ENCODE assay signal across 12 cellular contexts in genomic region chr1:92709738-92710137, GRCh38.
DNase-seq lines count a peak whose midpoint lies in the region; ATAC-seq, FAIRE-seq and TF ChIP-seq lines count a peak whose summit lies in the region.
"Had no signal": no experiment of that assay in that cellular context is flagged by ENCODE, and none has a peak within 500 bp of the region (broad histone marks: within the 10 kb centered on the region; RNA-seq: fewer than 3 reads in every experiment).

No MANE protein-coding gene starts in this region.

- CTCF ChIA-PET in K562 (lab: Yijun Ruan, JAX; ENCODE audit: low intra/inter-chr PET ratio): no interaction called here

- no TSS peak for BruUV-seq in K562 (replicated peaks; lab: Mats Ljungman, UMichigan)

- no peaks in the 10 kb centered on the region for H4K20me1 ChIP-seq in K562 (replicated peaks; ENCODE audit: control insufficient read depth, insufficient read depth, low read length)

- peak overlapping the region; percentile 1; the same call in 1 of the 3 replicates for H3K27ac ChIP-seq in K562 (ENCODE audit: extremely low read depth, low read depth, low read length)
- H3K27ac ChIP-seq: coronary artery, ovary had no signal

- WGBS in K562 (ENCODE audit: insufficient coverage, low coverage, missing lambda C conversion rate): 55% methylated on average over 3 of the region's 4 CpGs

- no peaks in the 10 kb centered on the region for H3K36me3 ChIP-seq in K562 (ENCODE audit: control insufficient read depth, insufficient read depth, low read length)
- H3K36me3 ChIP-seq: ovary had no signal

- no peak overlapping the region for H2AFZ ChIP-seq in K562 (ENCODE audit: low read depth, low read length)

- TF ChIP-seq POLR2A in K562 (conservative IDR thresholded peaks at IDR 0.05): no peak

- no peak overlapping the region for H3K9ac ChIP-seq in K562 (ENCODE audit: insufficient read depth in 1 of 2, low read depth in 2 of 2, low read length in 2 of 2)

- H3K4me1 ChIP-seq in K562 (replicated peaks in 1 of 2; ENCODE audit: control insufficient read depth in 2 of 2, insufficient read depth in 2 of 2, low read length in 2 of 2): peaks cover 6 to 39% of the 10 kb centered on the region in 2 experiments; a peak in 3 of 5 replicates

- H3K4me3 ChIP-seq in AG10803 (ENCODE audit: low read length): no peak overlapping the region
- no peak overlapping the region for H3K4me3 ChIP-seq in K562
- H3K4me3 ChIP-seq: coronary artery, ovary had no signal

- no peak for FAIRE-seq in K562 (lab: Jason Lieb, UNC)

- peaks cover 27% of the 10 kb centered on the region for H3K79me2 ChIP-seq in K562 (ENCODE audit: control insufficient read depth, insufficient read depth, low read length)

- peak; percentile 59 for ATAC-seq in K562
- no peak for ATAC-seq in GM19463 (IDR thresholded peaks at IDR 0.05; ENCODE audit: unreplicated experiment)
- no peak for ATAC-seq in GM21390 (IDR thresholded peaks at IDR 0.05; ENCODE audit: unreplicated experiment)
- no peak for ATAC-seq in HG03159 (IDR thresholded peaks at IDR 0.05; ENCODE audit: unreplicated experiment)

- H3K4me2 ChIP-seq in K562 (ENCODE audit: insufficient read depth, low read length): no peak overlapping the region

- POLR2A ChIA-PET in K562 (lab: Yijun Ruan, JAX): no interaction called here

- intact Hi-C loops in K562 (cut with micrococcal nuclease): no loop called here

- H3K9me3 ChIP-seq in K562 (replicated peaks; ENCODE audit: control insufficient read depth, insufficient read depth, low read depth, low read length): no peaks in the 10 kb centered on the region
- H3K9me3 ChIP-seq: ovary had no signal

- peak; percentile 56 for DNase-seq in AG10803 (ENCODE audit: low read depth)
- DNase-seq in HPDE6-E6E7 (ENCODE audit: extremely low spot score): peak; percentile 29
- peak in 2 of 4 experiments; percentile 14 to 48 for DNase-seq in K562 (ENCODE audit: extremely low read depth in 1 of 4, low spot score in 3 of 4)
- peak; percentile 24 for DNase-seq in kidney glomerular epithelial cell (lab: John Stamatoyannopoulos, UW)
- DNase-seq in nucleus accumbens (lab: John Stamatoyannopoulos, UW): no peak
- DNase-seq: activated T-cell treated with anti-CD3 and anti-CD28 coated beads, Interleukin-2, amount 50 U/mL, for 24 hours; NCI-H446 had no signal

- in situ Hi-C loops in K562 (cut with MboI): no loop called here

- no peak for TF ChIP-seq EP300 in K562 (IDR thresholded peaks at IDR 0.05; ENCODE audit: low read length)

- no peaks in the 10 kb centered on the region for H3K27me3 ChIP-seq in K562 (ENCODE audit: control insufficient read depth in 2 of 2, insufficient read depth in 2 of 2, low read length in 2 of 2)
- H3K27me3 ChIP-seq: ovary had no signal

- no peaks in the 10 kb centered on the region for H3K9me1 ChIP-seq in K562 (ENCODE audit: control insufficient read depth, insufficient read depth, low read length)

- TF ChIP-seq RAD21 in K562 (CRISPR knock-in tag; conservative IDR thresholded peaks at IDR 0.05 in 1 of 2, IDR thresholded peaks at IDR 0.05 in 1 of 2): no peak

- TF ChIP-seq CTCF in AG10803 (conservative IDR thresholded peaks at IDR 0.05; ENCODE audit: low read length) (no peak), K562 (IDR thresholded peaks at IDR 0.05 in 2 of 3, conservative IDR thresholded peaks at IDR 0.05 in 1 of 3; ENCODE audit: insufficient read depth in 2 of 3, low read depth in 1 of 3, low read length in 3 of 3) (no peak)

TF ChIP-seq in K562, 482 proteins besides CTCF, POLR2A, EP300 and RAD21:
- TF ChIP-seq GTF3C2 (IDR thresholded peaks at IDR 0.05; ENCODE audit: borderline replicate concordance, extremely low read depth, insufficient read length) (no peak), NCOR1 (IDR thresholded peaks at IDR 0.05) (peak; percentile 14; the same call in 1 of the 2 replicates), ZNF384 (IDR thresholded peaks at IDR 0.05; ENCODE audit: low read depth, low read length) (peak; percentile 48; the same call in 1 of the 2 replicates), ZKSCAN3 (CRISPR knock-in tag; IDR thresholded peaks at IDR 0.05) (no peak), CHD2 (IDR thresholded peaks at IDR 0.05; ENCODE audit: low read depth, low read length) (0 out of 2 replicates have a peak, but pooled peaks have one; percentile 28)
- TF ChIP-seq, protein P1, sequence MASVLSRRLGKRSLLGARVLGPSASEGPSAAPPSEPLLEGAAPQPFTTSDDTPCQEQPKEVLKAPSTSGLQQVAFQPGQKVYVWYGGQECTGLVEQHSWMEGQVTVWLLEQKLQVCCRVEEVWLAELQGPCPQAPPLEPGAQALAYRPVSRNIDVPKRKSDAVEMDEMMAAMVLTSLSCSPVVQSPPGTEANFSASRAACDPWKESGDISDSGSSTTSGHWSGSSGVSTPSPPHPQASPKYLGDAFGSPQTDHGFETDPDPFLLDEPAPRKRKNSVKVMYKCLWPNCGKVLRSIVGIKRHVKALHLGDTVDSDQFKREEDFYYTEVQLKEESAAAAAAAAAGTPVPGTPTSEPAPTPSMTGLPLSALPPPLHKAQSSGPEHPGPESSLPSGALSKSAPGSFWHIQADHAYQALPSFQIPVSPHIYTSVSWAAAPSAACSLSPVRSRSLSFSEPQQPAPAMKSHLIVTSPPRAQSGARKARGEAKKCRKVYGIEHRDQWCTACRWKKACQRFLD (CRISPR knock-in tag; IDR thresholded peaks at IDR 0.05): 0 out of 2 replicates have a peak, but pooled peaks have one; percentile 29
- TF ChIP-seq, protein P2, sequence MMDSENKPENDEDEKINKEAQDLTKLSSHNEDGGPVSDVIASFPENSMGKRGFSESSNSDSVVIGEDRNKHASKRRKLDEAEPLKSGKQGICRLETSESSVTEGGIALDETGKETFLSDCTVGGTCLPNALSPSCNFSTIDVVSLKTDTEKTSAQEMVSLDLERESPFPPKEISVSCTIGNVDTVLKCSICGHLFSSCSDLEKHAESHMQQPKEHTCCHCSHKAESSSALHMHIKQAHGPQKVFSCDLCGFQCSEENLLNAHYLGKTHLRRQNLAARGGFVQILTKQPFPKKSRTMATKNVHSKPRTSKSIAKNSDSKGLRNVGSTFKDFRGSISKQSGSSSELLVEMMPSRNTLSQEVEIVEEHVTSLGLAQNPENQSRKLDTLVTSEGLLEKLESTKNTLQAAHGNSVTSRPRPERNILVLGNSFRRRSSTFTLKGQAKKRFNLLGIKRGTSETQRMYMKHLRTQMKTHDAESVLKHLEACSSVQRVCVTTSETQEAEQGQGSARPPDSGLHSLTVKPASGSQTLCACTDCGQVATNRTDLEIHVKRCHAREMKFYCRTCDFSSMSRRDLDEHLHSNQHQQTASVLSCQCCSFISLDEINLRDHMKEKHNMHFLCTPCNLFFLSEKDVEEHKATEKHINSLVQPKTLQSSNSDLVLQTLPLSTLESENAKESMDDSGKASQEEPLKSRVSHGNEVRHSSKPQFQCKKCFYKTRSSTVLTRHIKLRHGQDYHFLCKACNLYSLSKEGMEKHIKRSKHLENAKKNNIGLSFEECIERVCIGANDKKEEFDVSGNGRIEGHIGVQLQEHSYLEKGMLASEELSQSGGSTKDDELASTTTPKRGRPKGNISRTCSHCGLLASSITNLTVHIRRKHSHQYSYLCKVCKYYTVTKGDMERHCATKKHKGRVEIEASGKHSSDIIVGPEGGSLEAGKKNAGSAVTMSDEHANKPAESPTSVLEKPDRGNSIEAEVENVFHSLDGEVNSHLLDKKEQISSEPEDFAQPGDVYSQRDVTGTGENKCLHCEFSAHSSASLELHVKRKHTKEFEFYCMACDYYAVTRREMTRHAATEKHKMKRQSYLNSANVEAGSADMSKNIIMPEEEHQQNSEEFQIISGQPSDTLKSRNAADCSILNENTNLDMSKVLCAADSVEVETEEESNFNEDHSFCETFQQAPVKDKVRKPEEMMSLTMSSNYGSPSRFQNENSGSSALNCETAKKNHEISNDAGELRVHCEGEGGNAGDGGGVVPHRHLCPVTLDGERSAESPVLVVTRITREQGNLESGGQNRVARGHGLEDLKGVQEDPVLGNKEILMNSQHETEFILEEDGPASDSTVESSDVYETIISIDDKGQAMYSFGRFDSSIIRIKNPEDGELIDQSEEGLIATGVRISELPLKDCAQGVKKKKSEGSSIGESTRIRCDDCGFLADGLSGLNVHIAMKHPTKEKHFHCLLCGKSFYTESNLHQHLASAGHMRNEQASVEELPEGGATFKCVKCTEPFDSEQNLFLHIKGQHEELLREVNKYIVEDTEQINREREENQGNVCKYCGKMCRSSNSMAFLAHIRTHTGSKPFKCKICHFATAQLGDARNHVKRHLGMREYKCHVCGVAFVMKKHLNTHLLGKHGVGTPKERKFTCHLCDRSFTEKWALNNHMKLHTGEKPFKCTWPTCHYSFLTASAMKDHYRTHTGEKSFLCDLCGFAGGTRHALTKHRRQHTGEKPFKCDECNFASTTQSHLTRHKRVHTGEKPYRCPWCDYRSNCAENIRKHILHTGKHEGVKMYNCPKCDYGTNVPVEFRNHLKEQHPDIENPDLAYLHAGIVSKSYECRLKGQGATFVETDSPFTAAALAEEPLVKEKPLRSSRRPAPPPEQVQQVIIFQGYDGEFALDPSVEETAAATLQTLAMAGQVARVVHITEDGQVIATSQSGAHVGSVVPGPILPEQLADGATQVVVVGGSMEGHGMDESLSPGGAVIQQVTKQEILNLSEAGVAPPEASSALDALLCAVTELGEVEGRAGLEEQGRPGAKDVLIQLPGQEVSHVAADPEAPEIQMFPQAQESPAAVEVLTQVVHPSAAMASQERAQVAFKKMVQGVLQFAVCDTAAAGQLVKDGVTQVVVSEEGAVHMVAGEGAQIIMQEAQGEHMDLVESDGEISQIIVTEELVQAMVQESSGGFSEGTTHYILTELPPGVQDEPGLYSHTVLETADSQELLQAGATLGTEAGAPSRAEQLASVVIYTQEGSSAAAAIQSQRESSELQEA (IDR thresholded peaks at IDR 0.05; ENCODE audit: low read depth): no peak

Comparison
In these comparisons a context has a peak if more than half of its experiments do, and no peak if none do; other contexts are left out.
1. DNase-seq: peak in AG10803 (single experiment), HPDE6-E6E7 (single experiment) and kidney glomerular epithelial cell (single experiment); none in nucleus accumbens (0 of 56).